In the genomic region with DNA sequence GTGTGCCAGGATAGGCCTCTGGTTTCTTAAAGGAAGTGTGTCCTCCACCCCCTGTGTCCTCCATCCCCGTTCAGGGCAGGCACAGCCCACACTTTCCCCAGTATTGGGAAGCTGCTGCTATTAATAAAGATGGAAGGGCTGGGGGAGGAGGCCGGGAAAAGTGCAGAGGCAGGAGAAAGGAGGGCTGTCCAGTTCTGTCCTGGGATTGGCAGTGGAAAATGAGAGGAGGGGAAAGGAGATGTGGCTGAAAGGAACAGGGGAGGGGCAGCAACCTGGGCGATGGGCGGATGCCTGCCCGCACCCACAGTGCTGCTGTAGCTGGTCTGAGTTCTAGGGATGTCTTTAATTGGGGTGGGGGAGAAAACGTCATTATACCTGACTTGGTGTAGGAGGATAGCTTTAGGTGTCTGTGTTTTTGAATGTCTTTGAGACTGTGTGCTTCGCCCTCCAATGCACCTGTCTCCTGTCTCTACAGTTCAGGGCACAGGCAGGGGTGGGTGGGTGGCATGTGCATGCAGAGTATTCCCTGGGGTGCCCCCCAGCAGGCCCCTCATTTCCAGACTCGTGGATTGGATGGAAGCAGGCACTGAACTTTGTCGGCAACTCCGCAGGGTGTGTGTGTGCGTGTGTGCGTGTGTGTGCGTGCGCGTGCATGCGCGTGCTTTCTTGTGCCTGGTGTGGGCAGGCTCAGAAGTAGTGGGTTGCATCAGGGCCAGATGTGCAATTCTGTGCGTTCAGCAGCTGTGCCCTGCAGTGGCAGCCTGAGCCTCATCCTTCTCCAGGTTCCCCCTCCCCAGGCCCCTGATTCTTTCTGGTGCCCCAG, we compare ENCODE assay signal across 8 cellular contexts. TPM values are rescaled to one million over a fixed set of nuclear protein-coding genes. Genes with fewer than 3 reads are reported as not detected.
DNase-seq lines count a peak whose midpoint lies in the region; ATAC-seq and TF ChIP-seq lines count a peak whose summit lies in the region.

No MANE protein-coding gene starts in this region.

- peak overlapping the region; percentile 59; the same call in 1 of the 3 replicates for H2BK15ac ChIP-seq in IMR-90 (ENCODE audit: low read depth, low read length)
- H2BK15ac ChIP-seq in mesenchymal stem cell (ENCODE audit: low read depth, poor library complexity, severe bottlenecking) = no peak overlapping the region

- H3K56ac ChIP-seq in IMR-90 (ENCODE audit: extremely low read depth, insufficient read depth, low read length) = peak overlapping the region; percentile 67

- H2BK120ac ChIP-seq in IMR-90 (ENCODE audit: low read depth, low read length) (peak overlapping the region; percentile 76), mesenchymal stem cell (ENCODE audit: low read depth, low read length) (no peak overlapping the region)

- DNase-seq in IMR-90 (peak; percentile 55), dermis blood vessel endothelial cell (peak; percentile 47), mesenchymal stem cell (peak; percentile 69), stomach (peak; percentile 32), HuH-7 (ENCODE audit: low spot score) (no peak), NCI-H187 (lab: John Stamatoyannopoulos, UW) (no peak)

- H3K23ac ChIP-seq in IMR-90 (ENCODE audit: low read depth, low read length) (peak overlapping the region; percentile 81), mesenchymal stem cell (ENCODE audit: low read length in 2 of 2) (peak overlapping the region in 1 of 2 experiments; percentile 6)

- H3K27ac ChIP-seq in IMR-90 (ENCODE audit: insufficient read depth, low read length) (peak overlapping the region; percentile 92), VCaP (peak overlapping the region; percentile 97), mesenchymal stem cell (ENCODE audit: low read length, poor library complexity, severe bottlenecking) (peak overlapping the region; percentile 94), stomach (peak overlapping the region; percentile 86 to 100 (median 99))

- H2BK5ac ChIP-seq in IMR-90 (ENCODE audit: low read depth, low read length, poor library complexity, severe bottlenecking) = peak overlapping the region; percentile 89
- no peak overlapping the region for H2BK5ac ChIP-seq in mesenchymal stem cell (ENCODE audit: low read depth, low read length, poor library complexity, severe bottlenecking)

- POLR2A ChIA-PET in IMR-90 (lab: Charles Lee; ENCODE audit: unreplicated experiment) = interaction anchor here (0.5 kb wide), 1 partner anchor 25 kb away, joined by 3 read pairs; no protein-coding TSS in a partner anchor

- H2AK5ac ChIP-seq in IMR-90 (ENCODE audit: low read depth, low read length) = peak overlapping the region; percentile 91
- no peak overlapping the region for H2AK5ac ChIP-seq in mesenchymal stem cell (ENCODE audit: low read length, severe bottlenecking)

- H4K20me1 ChIP-seq in IMR-90 (ENCODE audit: insufficient read depth, low read length) = peaks cover 74% of the 10 kb centered on the region

- peaks cover 34% of the 10 kb centered on the region for H3K9me1 ChIP-seq in IMR-90 (ENCODE audit: insufficient read depth, low read length)

- no TSS peak for BruUV-seq in IMR-90 (replicated peaks; lab: Mats Ljungman, UMichigan)

- H3K14ac ChIP-seq in IMR-90 (replicated peaks; ENCODE audit: low read depth, low read length) = peak overlapping the region; percentile 84
- H3K14ac ChIP-seq in mesenchymal stem cell (ENCODE audit: low read length in 2 of 2) = peak overlapping the region in 1 of 2 experiments; percentile 93

- TF ChIP-seq POLR2A in IMR-90 (IDR thresholded peaks at IDR 0.05; ENCODE audit: low read depth, low read length) = no peak
- TF ChIP-seq POLR2A in stomach (IDR thresholded peaks at IDR 0.05) = no peak

- peak overlapping the region; percentile 77 for H3K4me3 ChIP-seq in IMR-90 (ENCODE audit: insufficient read depth, low read depth, low read length)
- peak overlapping the region; percentile 79 to 95 for H3K4me3 ChIP-seq in mesenchymal stem cell (ENCODE audit: insufficient read depth in 1 of 2, low read depth in 1 of 2, low read length in 2 of 2)
- H3K4me3 ChIP-seq in stomach = peak overlapping the region; percentile 77 to 97 (median 89)

- peak overlapping the region; percentile 94 for H2AK9ac ChIP-seq in IMR-90 (replicated peaks; ENCODE audit: low read depth, low read length, poor library complexity)

- H3K4ac ChIP-seq in IMR-90 (ENCODE audit: low read depth, low read length) = peak overlapping the region; percentile 72
- H3K4ac ChIP-seq in mesenchymal stem cell (ENCODE audit: low read depth in 1 of 2, low read length in 2 of 2) = peak overlapping the region in 1 of 2 experiments; percentile 54

- peak; percentile 1 for ATAC-seq in IMR-90 (ENCODE audit: low read depth)
- no peak for ATAC-seq in GM19452 (IDR thresholded peaks at IDR 0.05; ENCODE audit: unreplicated experiment)

- TF ChIP-seq CTCF in IMR-90 (conservative IDR thresholded peaks at IDR 0.05; ENCODE audit: low read depth, low read length) (no peak), VCaP (conservative IDR thresholded peaks at IDR 0.05) (no peak), stomach (IDR thresholded peaks at IDR 0.05) (peak in 1 of 7 experiments; percentile 1)

- H3K9me3 ChIP-seq in IMR-90 (ENCODE audit: control insufficient read depth, insufficient read depth, low read length) = no peaks in the 10 kb centered on the region
- H3K9me3 ChIP-seq in mesenchymal stem cell (ENCODE audit: control insufficient read depth, low read length) = no peaks in the 10 kb centered on the region
- no peaks in the 10 kb centered on the region for H3K9me3 ChIP-seq in stomach

- H3K4me1 ChIP-seq in IMR-90 (ENCODE audit: control insufficient read depth, insufficient read depth, low read length) = peaks cover 36% of the 10 kb centered on the region
- peaks cover 53% of the 10 kb centered on the region for H3K4me1 ChIP-seq in mesenchymal stem cell (ENCODE audit: control insufficient read depth, insufficient read depth, low read depth, low read length)
- peaks cover 54 to 67% (median 60%) of the 10 kb centered on the region in 4 donors for H3K4me1 ChIP-seq in stomach

- WGBS in IMR-90 (ENCODE audit: extremely low coverage in 2 of 2, insufficient read length in 1 of 2), 2 experiments = 87% methylated on average over 8 of the region's 18 CpGs; no CpG with 5 or more reads in 1 of the 2 experiments
- WGBS in mesenchymal stem cell = 61% methylated on average over 18 of the region's 18 CpGs
- 5 to 11% (median 7%) methylated on average over 8 to 18 of the region's 18 CpGs for WGBS in stomach, 5 donors

- H2BK20ac ChIP-seq in IMR-90 (ENCODE audit: low read depth, low read length) = peak overlapping the region; percentile 55; the same call in 1 of the 2 replicates

- peaks cover 0 to 61% of the 10 kb centered on the region in 2 experiments; a peak in 2 of 4 replicates for H3K79me1 ChIP-seq in IMR-90 (ENCODE audit: low read depth in 1 of 2, low read length in 2 of 2)
- H3K79me1 ChIP-seq in mesenchymal stem cell (replicated peaks; ENCODE audit: low read length, poor library complexity, severe bottlenecking) = no peaks in the 10 kb centered on the region

- no peaks in the 10 kb centered on the region for H3K27me3 ChIP-seq in IMR-90 (ENCODE audit: control insufficient read depth, insufficient read depth, low read length)
- H3K27me3 ChIP-seq in mesenchymal stem cell (ENCODE audit: control insufficient read depth in 1 of 2, insufficient read depth in 1 of 2, low read length in 2 of 2) = no peaks in the 10 kb centered on the region
- H3K27me3 ChIP-seq in stomach = no peaks in the 10 kb centered on the region

- no peak for TF ChIP-seq EP300 in stomach (IDR thresholded peaks at IDR 0.05)

- peak overlapping the region; percentile 81 for H3K4me2 ChIP-seq in IMR-90 (ENCODE audit: low read depth, low read length)
- peak overlapping the region; percentile 78 for H3K4me2 ChIP-seq in mesenchymal stem cell (ENCODE audit: low read length, poor library complexity, severe bottlenecking)

- TF ChIP-seq RAD21 in IMR-90 (IDR thresholded peaks at IDR 0.05; ENCODE audit: low read length) = no peak

- CTCF ChIA-PET in IMR-90 (lab: Yijun Ruan, JAX) = no interaction called here

- H3K9ac ChIP-seq in IMR-90 (ENCODE audit: low read depth, low read length) (peak overlapping the region; percentile 84), mesenchymal stem cell (ENCODE audit: low read length) (peak overlapping the region; percentile 98)

- intact Hi-C loops in IMR-90 (cut with micrococcal nuclease) (loop anchor here (1.0 to 10.0 kb wide), 4 partner anchors 30 to 252 kb away; partner anchors contain the start of genes ARL3, NFKB2, SFXN2 and SUFU), stomach (cut with DNase I; ENCODE audit: low total_unique reads) (no loop called here)

- H4K91ac ChIP-seq in IMR-90 (ENCODE audit: insufficient read depth, low read depth, low read length) = peak overlapping the region; percentile 81
- H4K91ac ChIP-seq in mesenchymal stem cell (ENCODE audit: low read length) = peak overlapping the region; percentile 21

- H4K8ac ChIP-seq in IMR-90 (ENCODE audit: low read depth in 2 of 2, low read length in 2 of 2) = peak overlapping the region; percentile 31 to 59; a peak in 3 of 4 replicates
- no peak overlapping the region for H4K8ac ChIP-seq in mesenchymal stem cell (ENCODE audit: low read length)

- H2BK12ac ChIP-seq in mesenchymal stem cell (ENCODE audit: low read length in 2 of 2) = peak overlapping the region in 1 of 2 experiments; percentile 59

- dilution Hi-C loops in IMR-90 (cut with HindIII; ENCODE audit: low sequenced_read_pairs, unreplicated experiment) = no loop called here

- H3K18ac ChIP-seq in IMR-90 (ENCODE audit: low read depth, low read length) (peak overlapping the region; percentile 26), mesenchymal stem cell (ENCODE audit: low read depth in 1 of 2, low read length in 2 of 2) (peak overlapping the region; percentile 24 to 59)

- H2AFZ ChIP-seq in IMR-90 (replicated peaks; ENCODE audit: low read length, poor library complexity) = peak overlapping the region; percentile 73
- H2AFZ ChIP-seq in mesenchymal stem cell (ENCODE audit: low read depth, low read length) = no peak overlapping the region

- 0 out of 2 replicates have a peak overlapping the region, but pooled peaks have one; percentile 5 for H4K5ac ChIP-seq in IMR-90 (ENCODE audit: low read depth, low read length)

- H3K36me3 ChIP-seq in IMR-90 (ENCODE audit: control insufficient read depth, insufficient read depth, low read length) (peaks cover 26% of the 10 kb centered on the region), mesenchymal stem cell (ENCODE audit: control insufficient read depth in 1 of 2, insufficient read depth in 2 of 2, low read depth in 1 of 2, low read length in 2 of 2) (peaks cover 33 to 60% of the 10 kb centered on the region in 2 experiments), stomach (peaks cover 0 to 29% (median 22%) of the 10 kb centered on the region in 4 donors)

- in situ Hi-C loops in IMR-90 (cut with MboI; ENCODE audit: low sequenced_read_pairs) = no loop called here

RNA-seq across cellular contexts. Expression of gene TRIM8, which starts 2.5 kb away (rescaled TPM):
- 25.5 and 30.0 TPM in 2 replicates for total RNA-seq in IMR-90 (2012; rRNA removed)
- polyA plus RNA-seq in IMR-90 (2012; rRNA removed) = 124 and 126 TPM in 2 replicates
- 102 and 174 TPM in 2 replicates for polyA plus RNA-seq in IMR-90 (2012; cell fraction: cytosol; rRNA removed)
- 82.9 and 135 TPM in 2 replicates for polyA plus RNA-seq in IMR-90 (2012; cell fraction: nucleus; rRNA removed; ENCODE audit: low replicate concordance)
- total RNA-seq in dermis blood vessel endothelial cell = 65.7 and 124 TPM in 2 replicates
- 113 TPM for polyA plus RNA-seq in mesenchymal stem cell (2013, experiment 1 of 2)
- polyA plus RNA-seq in mesenchymal stem cell (2013, experiment 2 of 2) = 115 TPM
- total RNA-seq in stomach = 100 to 1,000 TPM in 3 of 5 donors, 10 to 100 TPM in 2; 40.0 to 253 (median 149) TPM
- 10 to 100 TPM; 45.6 to 83.2 (median 68.4) TPM for polyA plus RNA-seq in stomach

Comparison
In these comparisons a context has a peak if more than half of its experiments do, and no peak if none do; other contexts are left out.
1. DNase-seq: peak in IMR-90 (single experiment), dermis blood vessel endothelial cell (single experiment), mesenchymal stem cell (single experiment) and stomach (single experiment); none in HuH-7 (single experiment) and NCI-H187 (0 of 2).
2. Peak in every context shown above with its lines, with median percentiles within 50 percentile points of each other: H3K27ac ChIP-seq and H3K4me3 ChIP-seq.